Comparison of ENCODE assay signal across 35 cellular contexts in the genomic region with DNA sequence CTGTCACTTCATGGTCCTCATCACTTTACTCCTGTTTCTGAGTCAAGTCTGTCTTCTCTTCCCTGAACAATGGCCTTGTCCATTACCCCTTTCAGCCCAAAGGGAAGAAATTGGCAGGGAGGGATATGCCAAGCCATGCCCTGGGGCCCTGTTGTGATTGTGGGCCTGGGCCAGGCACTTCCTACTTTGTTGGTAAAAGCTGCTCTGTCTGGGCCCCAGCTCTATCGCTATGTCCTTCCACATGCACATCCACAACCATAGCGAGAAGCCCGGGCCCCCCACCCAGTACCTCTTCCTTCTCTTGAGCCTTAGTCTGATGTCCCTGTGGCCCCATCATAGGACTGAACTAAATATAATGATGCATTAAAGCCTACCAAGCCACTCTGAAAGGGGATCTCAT.
"Had no signal": no experiment of that assay in that cellular context is flagged by ENCODE, and none has a peak within 500 bp of the region (broad histone marks: within the 10 kb centered on the region; RNA-seq: fewer than 3 reads in every experiment).

No MANE protein-coding gene starts in this region.

- H3K9me3 ChIP-seq: MG63 had no signal

- H3K36me3 ChIP-seq: MG63 had no signal

- H3K27ac ChIP-seq: KMS-11 had no signal

- H3K27me3 ChIP-seq: MG63 had no signal

- H3K4me3 ChIP-seq: MG63 had no signal

- H3K4me2 ChIP-seq: KMS-11 had no signal

- H3K9ac ChIP-seq: KMS-11 had no signal

- DNase-seq: Karpas-422, Kasumi-1, KG1, MG63, MM.1S, MV-4-11, NCI-H1048, NCI-H1092, NCI-H1092 treated with DMSO at 0.1 percent for 48 hours, NCI-H1105, NCI-H1105 treated with DMSO at 0.1 percent for 48 hours, NCI-H1417, NCI-H1417 treated with DMSO at 0.1 percent for 48 hours, NCI-H1436, NCI-H1436 treated with DMSO at 0.1 percent for 48 hours, NCI-H146, NCI-H1694, NCI-H1694 treated with DMSO at 0.1 percent for 48 hours, NCI-H187, NCI-H187 treated with DMSO at 0.1 percent for 48 hours, NCI-H1930, NCI-H2029, NCI-H2029 treated with DMSO at 0.1 percent for 48 hours, NCI-H2081, NCI-H2081 treated with DMSO at 0.1 percent for 48 hours, NCI-H2107, NCI-H2171, NCI-H2171 treated with DMSO at 0.1 percent for 48 hours, NCI-H2227 treated with DMSO at 0.1 percent for 48 hours, NCI-H226, NCI-H345, NCI-H446, NCI-H446 treated with DMSO at 0.1 percent for 48 hours, NCI-H510A had no signal
